1 cellular context compared by ENCODE assay signal in genomic region chr6:33841070-33841469, GRCh38.
TF ChIP-seq lines count a peak whose summit lies in the region.

No MANE protein-coding gene starts in this region.

TF ChIP-seq in IMR-90, 13 proteins besides CTCF, POLR2A, EP300 and RAD21:
- TF ChIP-seq MAZ (IDR thresholded peaks at IDR 0.05; ENCODE audit: borderline replicate concordance, low read depth, low read length) (no peak), CEBPB (IDR thresholded peaks at IDR 0.05; ENCODE audit: low read depth, low read length) (no peak), CHD1 (IDR thresholded peaks at IDR 0.05; ENCODE audit: low read depth, low read length) (no peak), USF2 (IDR thresholded peaks at IDR 0.05; ENCODE audit: low read depth, low read length) (no peak), FOS (IDR thresholded peaks at IDR 0.05; ENCODE audit: low read depth, low read length) (no peak), SMC3 (IDR thresholded peaks at IDR 0.05; ENCODE audit: low read depth, low read length) (no peak), ELK1 (IDR thresholded peaks at IDR 0.05; ENCODE audit: borderline replicate concordance, low read depth, low read length) (no peak), RCOR1 (IDR thresholded peaks at IDR 0.05; ENCODE audit: insufficient replicate concordance, low read length) (no peak), RFX5 (IDR thresholded peaks at IDR 0.05; ENCODE audit: low read depth, low read length) (no peak), MXI1 (IDR thresholded peaks at IDR 0.05; ENCODE audit: borderline replicate concordance, low read depth, low read length) (no peak), BHLHE40 (IDR thresholded peaks at IDR 0.05; ENCODE audit: low read depth, low read length) (no peak), MAFK (IDR thresholded peaks at IDR 0.05; ENCODE audit: low read depth, low read length) (no peak), NFE2L2 (IDR thresholded peaks at IDR 0.05; ENCODE audit: low read depth, low read length) (no peak)
